Comparison of ENCODE assay signal across 8 cellular contexts in the genomic region with DNA sequence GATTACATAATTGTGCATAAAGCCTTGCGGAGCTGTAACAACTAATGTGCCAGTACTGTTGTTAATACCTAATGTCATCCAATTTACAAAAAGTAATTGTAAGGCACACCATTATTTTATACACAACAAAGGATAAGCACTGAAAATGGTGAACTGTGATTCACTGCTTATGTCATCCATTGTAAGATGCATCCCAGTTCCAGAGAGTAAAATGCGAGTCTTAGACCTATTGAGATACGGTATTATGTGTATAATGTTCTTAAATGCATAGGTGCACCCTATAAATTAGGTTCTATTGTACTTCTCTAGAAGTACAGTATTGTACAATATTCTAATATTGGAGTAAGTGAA. TPM values are rescaled to one million over a fixed set of nuclear protein-coding genes. Genes with fewer than 3 reads are reported as not detected.
DNase-seq lines count a peak whose midpoint lies in the region; ATAC-seq lines count a peak whose summit lies in the region.

No MANE protein-coding gene starts in this region.

- peak; percentile 73 for DNase-seq in GM23248
- DNase-seq in NCI-H524 treated with DMSO at 0.1 percent for 48 hours (lab: John Stamatoyannopoulos, UW): peak; percentile 15
- peak; percentile 37 for DNase-seq in dedifferentiated amniotic fluid mesenchymal stem cell (ENCODE audit: extremely low spot score)
- no peak for DNase-seq in GM19238 (ENCODE audit: insufficient read length, low spot score)
- DNase-seq in hypothalamus (lab: John Stamatoyannopoulos, UW): no peak

- H4K20me1 ChIP-seq in GM23248 (ENCODE audit: insufficient read depth): no peaks in the 10 kb centered on the region

- peaks cover 18% of the 10 kb centered on the region for H3K79me2 ChIP-seq in GM23248 (ENCODE audit: insufficient read depth)

- in situ Hi-C loops in GM23248 (cut with MboI): no loop called here

- no peaks in the 10 kb centered on the region for H3K9me2 ChIP-seq in GM23248 (ENCODE audit: insufficient read depth)

- ATAC-seq in HG03139 (IDR thresholded peaks at IDR 0.05; ENCODE audit: unreplicated experiment) (no peak), GM18907 (IDR thresholded peaks at IDR 0.05; ENCODE audit: unreplicated experiment) (no peak)

- no peaks in the 10 kb centered on the region for H3K9me3 ChIP-seq in GM23248 (ENCODE audit: low read depth)
- no peaks in the 10 kb centered on the region for H3K9me3 ChIP-seq in muscle layer of duodenum (ENCODE audit: control insufficient read depth in 1 of 2, low read length in 2 of 2)

- 0 out of 2 replicates have a peak, but pooled peaks cover 5% of the 10 kb centered on the region for H3K4me1 ChIP-seq in GM23248 (ENCODE audit: insufficient read depth)
- H3K4me1 ChIP-seq in muscle layer of duodenum (ENCODE audit: control insufficient read depth in 1 of 2, insufficient read depth in 2 of 2, low read length in 2 of 2): peaks cover 5 to 9% of the 10 kb centered on the region in 2 donors

- peak overlapping the region; percentile 96 for H2AFZ ChIP-seq in GM23248

- peaks cover 21% of the 10 kb centered on the region for H3F3A ChIP-seq in GM23248 (ENCODE audit: insufficient read depth)

- peak overlapping the region; percentile 90 for H3K27ac ChIP-seq in GM23248
- H3K27ac ChIP-seq in muscle layer of duodenum (ENCODE audit: low read length): peak overlapping the region; percentile 86

- H3K4me3 ChIP-seq in GM23248 (peak overlapping the region; percentile 88), muscle layer of duodenum (ENCODE audit: low read depth in 1 of 2, low read length in 2 of 2) (peak overlapping the region; percentile 75 to 88)

- no peaks in the 10 kb centered on the region for H3K27me3 ChIP-seq in GM23248 (replicated peaks; ENCODE audit: insufficient read depth)
- H3K27me3 ChIP-seq in muscle layer of duodenum (ENCODE audit: low read depth, low read length): no peaks in the 10 kb centered on the region

- peaks cover 17% of the 10 kb centered on the region for H3K36me3 ChIP-seq in GM23248 (ENCODE audit: low read depth)
- H3K36me3 ChIP-seq in muscle layer of duodenum (ENCODE audit: control insufficient read depth in 1 of 2, insufficient read depth in 2 of 2, low read length in 2 of 2): peaks cover 6 to 24% of the 10 kb centered on the region in 2 donors

- peak overlapping the region; percentile 96 for H3K9ac ChIP-seq in GM23248

- peak overlapping the region; percentile 86 for H3K4me2 ChIP-seq in GM23248 (ENCODE audit: unreplicated experiment)

- WGBS in GM23248 (ENCODE audit: low coverage in 1 of 2, low lambda C conversion rate in 2 of 2, missing lambda C conversion rate in 2 of 2), 2 experiments: 1 to 2% methylated on average over 3 of the region's 3 CpGs

RNA-seq across cellular contexts. Expression of gene PARP2, which starts 0.4 kb away (rescaled TPM):
- 5.8 and 10.1 TPM in 2 replicates for total RNA-seq in GM23248 (2014; rRNA removed; shearing (Covaris generic))
- polyA plus RNA-seq in GM23248 (2016; fragmentation: Nextera tagmentation; extraction: Ambion mirVana): 25.1 and 26.0 TPM in 2 replicates

RNA-seq across cellular contexts. Expression of gene CCNB1IP1, which starts 10.8 kb away (rescaled TPM):
- 52.0 and 55.8 TPM in 2 replicates for total RNA-seq in GM23248 (2014; rRNA removed; shearing (Covaris generic))
- 12.4 and 13.5 TPM in 2 replicates for polyA plus RNA-seq in GM23248 (2016; fragmentation: Nextera tagmentation; extraction: Ambion mirVana)

RNA-seq across cellular contexts. Expression of gene TTC5, which starts 38.1 kb away (rescaled TPM):
- total RNA-seq in GM23248 (2014; rRNA removed; shearing (Covaris generic)): 11.7 and 18.5 TPM in 2 replicates
- 14.7 and 16.2 TPM in 2 replicates for polyA plus RNA-seq in GM23248 (2016; fragmentation: Nextera tagmentation; extraction: Ambion mirVana)

Comparison
In these comparisons a context has a peak if more than half of its experiments do, and no peak if none do; other contexts are left out.
1. DNase-seq: peak in GM23248 (single experiment), NCI-H524 treated with DMSO at 0.1 percent for 48 hours (single experiment) and dedifferentiated amniotic fluid mesenchymal stem cell (single experiment); none in GM19238 (single experiment) and hypothalamus (0 of 51).